Comparison of ENCODE assay signal across 9 cellular contexts in the genomic region with DNA sequence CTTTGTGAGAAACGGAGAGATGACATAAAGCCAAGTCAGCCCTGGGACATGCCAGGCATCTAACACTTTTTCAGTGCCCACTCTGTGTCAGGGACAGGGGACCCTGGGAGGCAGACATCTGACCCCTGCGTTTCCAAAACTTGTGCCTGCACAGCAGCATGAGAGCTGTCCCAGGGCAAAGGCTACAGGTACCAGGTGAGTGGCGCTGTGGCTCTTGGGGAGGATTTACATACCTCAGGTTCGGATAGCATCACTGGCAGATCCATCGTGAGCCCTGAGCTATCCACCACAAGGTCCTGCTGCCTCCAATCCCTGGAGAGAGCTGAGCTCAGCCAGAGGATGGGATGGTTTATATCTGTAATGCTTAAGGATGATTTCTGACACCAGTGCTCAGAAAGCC. TPM values are rescaled to one million over a fixed set of nuclear protein-coding genes. Genes with fewer than 3 reads are reported as not detected.
"Had no signal": no experiment of that assay in that cellular context is flagged by ENCODE, and none has a peak within 500 bp of the region (broad histone marks: within the 10 kb centered on the region; RNA-seq: fewer than 3 reads in every experiment).

No MANE protein-coding gene starts in this region.

- FAIRE-seq: G401.6, GM12878, GM12891, GM12892, GM18507, GM19239 had no signal

- H3K4me3 ChIP-seq: GM12878 had no signal

- DNase-seq: GDM1, GF-D8 had no signal

- ATAC-seq: GM12878 had no signal

RNA-seq across cellular contexts. Expression of a gene that starts 52.4 kb away (rescaled TPM):
- total RNA-seq: G401 had no signal
